ENCODE assay signal across 18 cellular contexts in the genomic region with DNA sequence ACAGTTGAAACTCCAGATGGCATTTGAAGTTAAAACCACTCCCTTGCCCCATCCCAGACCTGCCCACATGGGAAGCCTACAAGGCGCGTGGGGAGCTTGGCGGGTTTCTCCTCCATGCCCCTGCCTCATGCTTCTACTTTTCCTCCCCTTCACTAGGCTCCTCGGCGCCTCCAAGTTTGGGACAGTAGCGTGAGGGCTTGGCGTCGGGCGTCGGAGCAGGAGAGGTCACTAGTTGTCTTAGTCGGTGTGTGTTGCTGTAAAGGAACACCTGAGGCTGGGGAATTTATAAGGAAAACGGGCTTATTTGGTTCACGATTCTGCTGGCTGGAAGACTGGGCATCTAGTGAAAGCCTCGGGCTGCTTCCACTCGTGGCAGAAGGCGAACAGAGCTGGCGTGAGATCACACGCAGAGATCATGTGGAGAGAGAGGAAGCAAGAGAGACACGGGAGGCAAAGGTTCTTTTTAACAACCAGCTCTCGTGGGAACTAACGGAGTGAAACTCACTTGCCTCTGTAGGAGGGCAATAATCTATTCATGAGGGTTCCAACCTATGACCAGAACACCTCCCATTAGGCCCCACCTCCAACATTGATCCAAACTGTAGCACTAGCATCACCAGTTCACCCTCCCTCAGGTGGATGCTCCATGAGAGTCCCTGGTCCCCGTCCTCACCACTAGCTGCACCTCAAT. TPM values are rescaled to one million over a fixed set of nuclear protein-coding genes. Genes with fewer than 3 reads are reported as not detected.
DNase-seq lines count a peak whose midpoint lies in the region; ATAC-seq and TF ChIP-seq lines count a peak whose summit lies in the region.
"Had no signal": no experiment of that assay in that cellular context is flagged by ENCODE, and none has a peak within 500 bp of the region (broad histone marks: within the 10 kb centered on the region; RNA-seq: fewer than 3 reads in every experiment).

No MANE protein-coding gene starts in this region.

- ATAC-seq in mucosa of descending colon (peak; percentile 24), upper lobe of right lung (no peak), GM19463 (IDR thresholded peaks at IDR 0.05; ENCODE audit: unreplicated experiment) (no peak)
- ATAC-seq in activated CD8-positive, alpha-beta T cell treated with anti-CD3 and anti-CD28 coated beads for 36 hours = no peak
- ATAC-seq: CD8-positive, alpha-beta T cell had no signal

- peaks cover 67% of the 10 kb centered on the region for H3K27me3 Mint-ChIP-seq in activated naive CD4-positive, alpha-beta T cell treated with anti-CD3 and anti-CD28 coated beads, Interleukin-2, amount 10 ng/mL, durations not matched to agents 7 days and 5 days
- H3K27me3 Mint-ChIP-seq in activated naive CD4-positive, alpha-beta T cell treated with anti-CD3 and anti-CD28 coated beads for 36 hours (ENCODE audit: low read depth) = peaks cover 17% of the 10 kb centered on the region
- H3K27me3 Mint-ChIP-seq in chondrocyte (ENCODE audit: low read depth) = no peaks in the 10 kb centered on the region
- no peaks in the 10 kb centered on the region for H3K27me3 Mint-ChIP-seq in activated CD8-positive, alpha-beta T cell treated with anti-CD3 and anti-CD28 coated beads for 36 hours

- CTCF ChIA-PET in activated naive CD4-positive, alpha-beta T cell treated with anti-CD3 and anti-CD28 coated beads, Interleukin-2, amount 10 ng/mL, durations not matched to agents 7 days and 5 days (lab: Charles Lee) = interaction anchor here (1.0 to 1.7 kb wide), 3 partner anchors 42 to 98 kb away, joined by 3 to 4 read pairs (median 3); no protein-coding TSS in a partner anchor
- CTCF ChIA-PET in activated naive CD4-positive, alpha-beta T cell treated with anti-CD3 and anti-CD28 coated beads for 36 hours (lab: Charles Lee) = interaction anchor here (2.8 kb wide), 1 partner anchor 12 kb away, joined by 7 read pairs; no protein-coding TSS in a partner anchor
- CTCF ChIA-PET in activated CD8-positive, alpha-beta T cell treated with anti-CD3 and anti-CD28 coated beads for 36 hours (lab: Charles Lee) = interaction anchor here (1.3 to 4.5 kb wide), 4 partner anchors 42 to 97 kb away, joined by 3 to 18 read pairs (median 7); no protein-coding TSS in a partner anchor

- H3K27ac Mint-ChIP-seq in activated naive CD4-positive, alpha-beta T cell treated with anti-CD3 and anti-CD28 coated beads, Interleukin-2, amount 10 ng/mL, durations not matched to agents 7 days and 5 days = no peak overlapping the region
- no peak overlapping the region for H3K27ac Mint-ChIP-seq in activated naive CD4-positive, alpha-beta T cell treated with anti-CD3 and anti-CD28 coated beads for 36 hours
- no peak overlapping the region for H3K27ac Mint-ChIP-seq in chondrocyte (ENCODE audit: unreplicated experiment)
- H3K27ac Mint-ChIP-seq in activated CD8-positive, alpha-beta T cell treated with anti-CD3 and anti-CD28 coated beads for 36 hours = no peak overlapping the region
- H3K27ac Mint-ChIP-seq: CD8-positive, alpha-beta T cell had no signal

- H3K9me3 ChIP-seq in mucosa of descending colon (no peaks in the 10 kb centered on the region), upper lobe of right lung (no peaks in the 10 kb centered on the region)

- no peak for TF ChIP-seq CTCF in chondrocyte (IDR thresholded peaks at IDR 0.05)
- TF ChIP-seq CTCF in mucosa of descending colon (IDR thresholded peaks at IDR 0.05) = no peak
- no peak for TF ChIP-seq CTCF in upper lobe of right lung (IDR thresholded peaks at IDR 0.05)
- TF ChIP-seq CTCF in activated CD8-positive, alpha-beta T cell treated with anti-CD3 and anti-CD28 coated beads for 36 hours (IDR thresholded peaks at IDR 0.05) = no peak

- intact Hi-C loops in activated naive CD4-positive, alpha-beta T cell treated with anti-CD3 and anti-CD28 coated beads for 36 hours (cut with micrococcal nuclease) = no loop called here
- intact Hi-C loops in mucosa of descending colon (cut with DNase I, micrococcal nuclease) (no loop called here), upper lobe of right lung (cut with DNase I) (no loop called here)
- intact Hi-C loops in activated CD8-positive, alpha-beta T cell treated with anti-CD3 and anti-CD28 coated beads for 36 hours (cut with micrococcal nuclease) = no loop called here

- H3K4me1 ChIP-seq in mucosa of descending colon (ENCODE audit: low read depth) (peaks cover 14% of the 10 kb centered on the region), upper lobe of right lung (no peaks in the 10 kb centered on the region)

- DNase-seq in activated naive CD4-positive, alpha-beta T cell treated with anti-CD3 and anti-CD28 coated beads, Interleukin-2, amount 10 ng/mL, durations not matched to agents 7 days and 5 days = peak; percentile 8
- no peak for DNase-seq in activated naive CD4-positive, alpha-beta T cell treated with anti-CD3 and anti-CD28 coated beads for 36 hours
- peak; percentile 69 for DNase-seq in chondrocyte (ENCODE audit: low spot score)
- peak in 2 of 3 donors; percentile 26 to 36 for DNase-seq in mucosa of descending colon
- peak; percentile 46 for DNase-seq in upper lobe of right lung
- DNase-seq in activated CD8-positive, alpha-beta T cell treated with anti-CD3 and anti-CD28 coated beads for 36 hours = no peak
- DNase-seq: AML-193; CD8-positive, alpha-beta T cell; NCI-H1092; NCI-H1436; NCI-H1930; NCI-H69; PC-9; RPMI8226; SHP77 treated with DMSO at 0.1 percent for 48 hours had no signal

- no peak overlapping the region for H3K4me3 Mint-ChIP-seq in activated naive CD4-positive, alpha-beta T cell treated with anti-CD3 and anti-CD28 coated beads, Interleukin-2, amount 10 ng/mL, durations not matched to agents 7 days and 5 days
- no peak overlapping the region for H3K4me3 Mint-ChIP-seq in activated naive CD4-positive, alpha-beta T cell treated with anti-CD3 and anti-CD28 coated beads for 36 hours
- no peak overlapping the region for H3K4me3 Mint-ChIP-seq in chondrocyte (ENCODE audit: unreplicated experiment)
- H3K4me3 Mint-ChIP-seq in activated CD8-positive, alpha-beta T cell treated with anti-CD3 and anti-CD28 coated beads for 36 hours = no peak overlapping the region
- H3K4me3 Mint-ChIP-seq: CD8-positive, alpha-beta T cell had no signal

- peaks cover 6% of the 10 kb centered on the region for H3K27me3 ChIP-seq in upper lobe of right lung

- POLR2A ChIA-PET in activated CD8-positive, alpha-beta T cell treated with anti-CD3 and anti-CD28 coated beads for 36 hours (lab: Charles Lee) = interaction anchor here (1.3 kb wide), 1 partner anchor 16 kb away, joined by 3 read pairs; no protein-coding TSS in a partner anchor

- H3K4me3 ChIP-seq in mucosa of descending colon (no peak overlapping the region), upper lobe of right lung (no peak overlapping the region)
- H3K4me3 ChIP-seq: PC-9, SK-N-MC had no signal

- H3K27ac ChIP-seq in upper lobe of right lung = no peak overlapping the region
- H3K27ac ChIP-seq: PC-9, SK-N-MC had no signal

- no peaks in the 10 kb centered on the region for H3K9me3 Mint-ChIP-seq in activated naive CD4-positive, alpha-beta T cell treated with anti-CD3 and anti-CD28 coated beads, Interleukin-2, amount 10 ng/mL, durations not matched to agents 7 days and 5 days
- H3K9me3 Mint-ChIP-seq in activated naive CD4-positive, alpha-beta T cell treated with anti-CD3 and anti-CD28 coated beads for 36 hours = peaks cover 3% of the 10 kb centered on the region
- H3K9me3 Mint-ChIP-seq in chondrocyte (ENCODE audit: low read depth) = peaks cover 5% of the 10 kb centered on the region
- peaks cover 2% of the 10 kb centered on the region for H3K9me3 Mint-ChIP-seq in activated CD8-positive, alpha-beta T cell treated with anti-CD3 and anti-CD28 coated beads for 36 hours
- H3K9me3 Mint-ChIP-seq: CD8-positive, alpha-beta T cell had no signal

- H3K36me3 ChIP-seq in mucosa of descending colon (ENCODE audit: low read depth) = no peaks in the 10 kb centered on the region
- no peaks in the 10 kb centered on the region for H3K36me3 ChIP-seq in upper lobe of right lung

- H3K36me3 Mint-ChIP-seq in activated naive CD4-positive, alpha-beta T cell treated with anti-CD3 and anti-CD28 coated beads, Interleukin-2, amount 10 ng/mL, durations not matched to agents 7 days and 5 days = no peaks in the 10 kb centered on the region
- H3K36me3 Mint-ChIP-seq in activated naive CD4-positive, alpha-beta T cell treated with anti-CD3 and anti-CD28 coated beads for 36 hours (ENCODE audit: low read depth) = no peaks in the 10 kb centered on the region
- no peaks in the 10 kb centered on the region for H3K36me3 Mint-ChIP-seq in chondrocyte (ENCODE audit: low read depth)
- no peaks in the 10 kb centered on the region for H3K36me3 Mint-ChIP-seq in activated CD8-positive, alpha-beta T cell treated with anti-CD3 and anti-CD28 coated beads for 36 hours (ENCODE audit: low read depth)
- H3K36me3 Mint-ChIP-seq: CD8-positive, alpha-beta T cell had no signal

- H3K4me1 Mint-ChIP-seq in activated naive CD4-positive, alpha-beta T cell treated with anti-CD3 and anti-CD28 coated beads, Interleukin-2, amount 10 ng/mL, durations not matched to agents 7 days and 5 days = peaks cover 14% of the 10 kb centered on the region
- H3K4me1 Mint-ChIP-seq in activated naive CD4-positive, alpha-beta T cell treated with anti-CD3 and anti-CD28 coated beads for 36 hours (ENCODE audit: low read depth) = peaks cover 13% of the 10 kb centered on the region
- peaks cover 8% of the 10 kb centered on the region for H3K4me1 Mint-ChIP-seq in chondrocyte (ENCODE audit: low read depth)
- peaks cover 25% of the 10 kb centered on the region for H3K4me1 Mint-ChIP-seq in activated CD8-positive, alpha-beta T cell treated with anti-CD3 and anti-CD28 coated beads for 36 hours (ENCODE audit: low read depth)

RNA-seq across cellular contexts. Expression of a gene that starts 25.3 kb away (rescaled TPM):
- 10 to 100 TPM; 13.0 to 13.6 TPM for total RNA-seq in activated naive CD4-positive, alpha-beta T cell treated with anti-CD3 and anti-CD28 coated beads for 36 hours
- 114 to 215 TPM (median 208 TPM) in 3 replicates for total RNA-seq in chondrocyte
- total RNA-seq in mucosa of descending colon = 1,000 to 10,000 TPM; 1,048 to 2,192 (median 2,113) TPM
- 25.0 TPM for total RNA-seq in upper lobe of right lung
- total RNA-seq in activated CD8-positive, alpha-beta T cell treated with anti-CD3 and anti-CD28 coated beads for 36 hours = 10 to 100 TPM; 43.2 to 43.4 TPM

RNA-seq across cellular contexts. Expression of a gene that starts 35.0 kb away (rescaled TPM):
- under 1 TPM; 0.35 to 0.43 TPM for total RNA-seq in activated naive CD4-positive, alpha-beta T cell treated with anti-CD3 and anti-CD28 coated beads for 36 hours
- total RNA-seq in chondrocyte (not detected in 3 replicates), mucosa of descending colon (1 to 10 TPM in 2 of 3 donors, under 1 TPM in 1; 0.99 to 1.1 (median 1.1) TPM), upper lobe of right lung (1.2 TPM)
- total RNA-seq in activated CD8-positive, alpha-beta T cell treated with anti-CD3 and anti-CD28 coated beads for 36 hours = 1 to 10 TPM; 5.0 to 5.3 TPM
- total RNA-seq: Daoy, PC-9 had no signal

Comparison
In these comparisons a context has a peak if more than half of its experiments do, and no peak if none do; other contexts are left out.
1. DNase-seq: peak in activated naive CD4-positive, alpha-beta T cell treated with anti-CD3 and anti-CD28 coated beads, Interleukin-2, amount 10 ng/mL, durations not matched to agents 7 days and 5 days (single experiment), chondrocyte (single experiment), mucosa of descending colon (2 of 3) and upper lobe of right lung (single experiment); none in activated naive CD4-positive, alpha-beta T cell treated with anti-CD3 and anti-CD28 coated beads for 36 hours (single experiment) and activated CD8-positive, alpha-beta T cell treated with anti-CD3 and anti-CD28 coated beads for 36 hours (single experiment).